ENCODE assay signal across 17 cellular contexts in the genomic region with DNA sequence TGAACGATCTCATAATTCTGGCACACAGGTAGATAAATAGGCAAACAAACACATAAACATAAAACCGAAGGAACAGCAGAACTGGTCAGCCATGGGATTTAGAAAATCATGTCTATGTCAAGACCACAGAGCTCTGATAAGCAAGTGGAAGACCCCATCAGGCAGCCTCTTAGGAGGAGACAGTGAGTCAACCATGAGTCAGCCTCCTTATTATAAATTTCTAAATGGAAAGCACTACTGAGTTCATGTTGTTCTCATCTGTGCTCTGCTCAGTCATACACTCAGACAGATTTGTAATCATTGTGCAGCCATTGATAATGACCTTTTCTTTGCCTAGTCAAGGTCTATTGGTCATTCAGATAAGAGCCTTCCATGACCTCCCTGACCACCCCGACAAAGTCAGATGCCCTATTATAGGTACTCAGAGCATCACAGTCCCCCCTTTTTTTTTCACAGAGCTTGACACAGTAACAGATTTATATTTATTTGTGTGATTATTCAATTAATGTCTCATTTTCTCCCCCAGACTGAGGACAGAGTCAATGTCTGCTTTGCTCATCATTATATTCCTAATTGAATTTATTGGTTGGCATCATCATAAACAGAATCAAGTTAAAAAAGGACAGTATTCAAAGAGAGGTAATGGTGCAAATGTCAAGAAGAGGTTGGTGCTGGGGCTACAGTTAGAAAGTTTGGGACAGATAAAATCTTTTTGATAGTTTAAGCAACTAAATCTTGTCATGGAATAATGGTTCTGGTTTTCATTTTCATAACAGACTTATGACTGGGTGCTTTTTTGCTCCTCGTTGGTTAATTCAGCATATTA.
DNase-seq lines count a peak whose midpoint lies in the region; TF ChIP-seq lines count a peak whose summit lies in the region.
"Had no signal": no experiment of that assay in that cellular context is flagged by ENCODE, and none has a peak within 500 bp of the region (broad histone marks: within the 10 kb centered on the region; RNA-seq: fewer than 3 reads in every experiment).

No MANE protein-coding gene starts in this region.

- TF ChIP-seq CTCF in cardiac fibroblast (IDR thresholded peaks at IDR 0.05; ENCODE audit: low read depth, low read length): no peak
- TF ChIP-seq CTCF in spleen (IDR thresholded peaks at IDR 0.05 in 8 of 11, conservative IDR thresholded peaks at IDR 0.05 in 3 of 11): no peak

- H3K36me3 ChIP-seq in mesodermal cell (ENCODE audit: control insufficient read depth, insufficient read depth, low read length): no peaks in the 10 kb centered on the region
- no peaks in the 10 kb centered on the region for H3K36me3 ChIP-seq in spleen
- H3K36me3 ChIP-seq: cardiac muscle cell, MG63, Peyer's patch, thyroid gland had no signal

- TF ChIP-seq POLR2A in spleen (IDR thresholded peaks at IDR 0.05): no peak

- WGBS in mesodermal cell (ENCODE audit: insufficient coverage in 2 of 2), 2 experiments: 83% methylated on average over 2 of the region's 4 CpGs; no CpG with 5 or more reads in 1 of the 2 experiments
- 74 to 92% (median 83%) methylated on average over 4 of the region's 4 CpGs for WGBS in spleen, 5 donors

- H3K27me3 ChIP-seq in spleen (replicated peaks in 1 of 7): no peaks in the 10 kb centered on the region
- H3K27me3 ChIP-seq: cardiac muscle cell, MG63, Peyer's patch, thyroid gland had no signal

- no peak overlapping the region for H3K4me3 ChIP-seq in cardiac fibroblast (replicated peaks in 1 of 2; ENCODE audit: low read depth in 2 of 2, low read length in 2 of 2)
- no peak overlapping the region for H3K4me3 ChIP-seq in mesodermal cell (ENCODE audit: extremely low read depth, insufficient read depth, low read length, poor library complexity, severe bottlenecking)
- H3K4me3 ChIP-seq in spleen: no peak overlapping the region
- H3K4me3 ChIP-seq: cardiac muscle cell, MG63, Peyer's patch, thyroid gland had no signal

- H3K4me1 ChIP-seq in mesodermal cell (ENCODE audit: control insufficient read depth, insufficient read depth, low read length, poor library complexity, severe bottlenecking): peaks cover 19% of the 10 kb centered on the region
- H3K4me1 ChIP-seq in spleen: no peaks in the 10 kb centered on the region
- H3K4me1 ChIP-seq: Peyer's patch, thyroid gland had no signal

- peak overlapping the region; percentile 24 for H3K27ac ChIP-seq in mesodermal cell (ENCODE audit: low read depth, low read length, severe bottlenecking)
- H3K27ac ChIP-seq in spleen: no peak overlapping the region
- H3K27ac ChIP-seq: cardiac muscle cell, Peyer's patch, thyroid gland had no signal

- intact Hi-C loops in spleen (cut with DNase I; ENCODE audit: low total_unique reads): no loop called here

- DNase-seq in Ammon's horn (ENCODE audit: low spot score): peak; percentile 22
- peak; percentile 6 for DNase-seq in NCI-H69 (lab: John Stamatoyannopoulos, UW)
- DNase-seq in cardiac fibroblast (ENCODE audit: low read depth in 2 of 2): peak; percentile 1 to 48
- DNase-seq in ecto neural progenitor cell (ENCODE audit: low spot score): no peak
- DNase-seq in ACHN: no peak
- no peak for DNase-seq in epidermal melanocyte (ENCODE audit: insufficient read length, low spot score)
- DNase-seq in spleen: no peak
- DNase-seq: activated gamma-delta T cell; MG63; naive thymus-derived CD8-positive, alpha-beta T cell; NCI-H1694 treated with DMSO at 0.1 percent for 48 hours; NCI-H526; Peyer's patch; T-helper 17 cell; thyroid gland had no signal

- no peaks in the 10 kb centered on the region for H3K9me3 ChIP-seq in mesodermal cell (ENCODE audit: control insufficient read depth, low read length)
- H3K9me3 ChIP-seq in spleen: peaks cover 0 to 4% (median under 1%) of the 10 kb centered on the region in 8 donors
- H3K9me3 ChIP-seq: MG63, Peyer's patch, thyroid gland had no signal

- in situ Hi-C loops in ACHN (cut with HindIII; ENCODE audit: low pct_ligation_motif_present, low pct_unique_long_range_greater_than_20kb, low sequenced_read_pairs): no loop called here

Comparison
In these comparisons a context has a peak if more than half of its experiments do, and no peak if none do; other contexts are left out.
1. DNase-seq: peak in Ammon's horn (single experiment), NCI-H69 (single experiment) and cardiac fibroblast (2 of 2); none in ecto neural progenitor cell (single experiment), ACHN (single experiment), epidermal melanocyte (single experiment) and spleen (single experiment).